In genomic region chrX:72037601-72038000, GRCh38 we compare ENCODE assay signal across 32 cellular contexts.
"Had no signal": no experiment of that assay in that cellular context is flagged by ENCODE, and none has a peak within 500 bp of the region (broad histone marks: within the 10 kb centered on the region; RNA-seq: fewer than 3 reads in every experiment).

No MANE protein-coding gene starts in this region.

- H3K9me3 Mint-ChIP-seq: activated CD4-positive, alpha-beta T cell treated with anti-CD3 and anti-CD28 coated beads, Interleukin-2, amount 10 ng/mL, durations not matched to agents 7 days and 5 days; activated naive CD4-positive, alpha-beta T cell treated with anti-CD3 and anti-CD28 coated beads, Interleukin-2, amount 10 ng/mL, durations not matched to agents 7 days and 5 days; activated naive CD8-positive, alpha-beta T cell treated with anti-CD3 and anti-CD28 coated beads, Interleukin-2, amount 50 U/mL, for 24 hours had no signal

- H3K4me3 Mint-ChIP-seq: activated CD4-positive, alpha-beta T cell treated with anti-CD3 and anti-CD28 coated beads for 36 hours; activated CD4-positive, alpha-beta T cell treated with anti-CD3 and anti-CD28 coated beads, Interleukin-2, amount 10 ng/mL, durations not matched to agents 7 days and 5 days; activated CD8-positive, alpha-beta T cell treated with anti-CD3 and anti-CD28 coated beads, Interleukin-2, amount 10 ng/mL, durations not matched to agents 7 days and 5 days; activated naive CD4-positive, alpha-beta T cell treated with anti-CD3 and anti-CD28 coated beads, Interleukin-2, amount 10 ng/mL, durations not matched to agents 7 days and 5 days; activated naive CD8-positive, alpha-beta T cell; activated naive CD8-positive, alpha-beta T cell treated with anti-CD3 and anti-CD28 coated beads, Interleukin-2, amount 50 U/mL, for 24 hours; brain; IgD-negative memory B cell had no signal

- DNase-seq: activated CD4-positive, alpha-beta T cell treated with anti-CD3 and anti-CD28 coated beads for 36 hours; activated CD4-positive, alpha-beta T cell treated with anti-CD3 and anti-CD28 coated beads, Interleukin-2, amount 10 ng/mL, durations not matched to agents 7 days and 5 days; activated CD4-positive, alpha-beta T cell treated with anti-CD3 and anti-CD28 coated beads, Interleukin-2, amount 50 U/mL, for 48 hours; activated CD8-positive, alpha-beta memory T cell treated with anti-CD3 and anti-CD28 coated beads, Interleukin-2, amount 50 U/mL, for 48 hours; activated CD8-positive, alpha-beta T cell treated with anti-CD3 and anti-CD28 coated beads, Interleukin-2, amount 10 ng/mL, durations not matched to agents 7 days and 5 days; activated effector memory CD4-positive, alpha-beta T cell treated with Interleukin-2 at 50 U/mL for 16 hours; activated naive CD4-positive, alpha-beta T cell treated with anti-CD3 and anti-CD28 coated beads, Interleukin-2, amount 10 ng/mL, durations not matched to agents 7 days and 5 days; activated naive CD8-positive, alpha-beta T cell treated with anti-CD3 and anti-CD28 coated beads, Interleukin-2, amount 50 U/mL, for 24 hours; activated T-cell treated with anti-CD3 and anti-CD28 coated beads, Interleukin-2, amount 50 U/mL, for 48 hours; anterior cingulate cortex; caudate nucleus; Karpas-422; KBM-7; NCI-H1105; NCI-H1417 treated with DMSO at 0.1 percent for 48 hours; NCI-H1694; NCI-H1930; NCI-H2081 treated with DMSO at 0.1 percent for 48 hours; NCI-H345; NCI-H526; NCI-H748 treated with DMSO at 0.1 percent for 48 hours; NK-92 treated with Interleukin-12 subunit alpha and Interleukin-12 subunit beta, amount 100 ng/mL, for 24 hours; PC-3; SW 1271; T-helper 1 cell; T1000 had no signal

- H3K27me3 ChIP-seq: Peyer's patch had no signal

- H3K27me3 Mint-ChIP-seq: activated CD4-positive, alpha-beta T cell treated with anti-CD3 and anti-CD28 coated beads for 36 hours had no signal

- H3K4me1 Mint-ChIP-seq: activated CD4-positive, alpha-beta T cell treated with anti-CD3 and anti-CD28 coated beads for 36 hours; activated CD4-positive, alpha-beta T cell treated with anti-CD3 and anti-CD28 coated beads, Interleukin-2, amount 10 ng/mL, durations not matched to agents 7 days and 5 days; activated naive CD4-positive, alpha-beta T cell treated with anti-CD3 and anti-CD28 coated beads, Interleukin-2, amount 10 ng/mL, durations not matched to agents 7 days and 5 days; activated naive CD8-positive, alpha-beta T cell treated with anti-CD3 and anti-CD28 coated beads, Interleukin-2, amount 50 U/mL, for 24 hours; IgD-negative memory B cell had no signal

- ATAC-seq: activated CD4-positive, alpha-beta T cell treated with anti-CD3 and anti-CD28 coated beads for 36 hours; activated CD8-positive, alpha-beta T cell treated with anti-CD3 and anti-CD28 coated beads, Interleukin-2, amount 10 ng/mL, durations not matched to agents 7 days and 5 days; activated naive CD8-positive, alpha-beta T cell treated with anti-CD3 and anti-CD28 coated beads, Interleukin-2, amount 50 U/mL, for 24 hours; PC-3; Right ventricle myocardium inferior had no signal

- H3K36me3 Mint-ChIP-seq: activated naive CD4-positive, alpha-beta T cell treated with anti-CD3 and anti-CD28 coated beads, Interleukin-2, amount 10 ng/mL, durations not matched to agents 7 days and 5 days; brain had no signal

- H3K27ac ChIP-seq: Peyer's patch, RWPE1 had no signal

- H3K4me3 ChIP-seq: Peyer's patch had no signal

- H3K27ac Mint-ChIP-seq: activated CD4-positive, alpha-beta T cell treated with anti-CD3 and anti-CD28 coated beads for 36 hours; activated CD4-positive, alpha-beta T cell treated with anti-CD3 and anti-CD28 coated beads, Interleukin-2, amount 10 ng/mL, durations not matched to agents 7 days and 5 days; activated CD8-positive, alpha-beta T cell treated with anti-CD3 and anti-CD28 coated beads, Interleukin-2, amount 10 ng/mL, durations not matched to agents 7 days and 5 days; activated naive CD4-positive, alpha-beta T cell treated with anti-CD3 and anti-CD28 coated beads, Interleukin-2, amount 10 ng/mL, durations not matched to agents 7 days and 5 days; activated naive CD8-positive, alpha-beta T cell; activated naive CD8-positive, alpha-beta T cell treated with anti-CD3 and anti-CD28 coated beads, Interleukin-2, amount 50 U/mL, for 24 hours; brain; IgD-negative memory B cell had no signal
